13 cellular contexts compared by ENCODE assay signal in the genomic region with DNA sequence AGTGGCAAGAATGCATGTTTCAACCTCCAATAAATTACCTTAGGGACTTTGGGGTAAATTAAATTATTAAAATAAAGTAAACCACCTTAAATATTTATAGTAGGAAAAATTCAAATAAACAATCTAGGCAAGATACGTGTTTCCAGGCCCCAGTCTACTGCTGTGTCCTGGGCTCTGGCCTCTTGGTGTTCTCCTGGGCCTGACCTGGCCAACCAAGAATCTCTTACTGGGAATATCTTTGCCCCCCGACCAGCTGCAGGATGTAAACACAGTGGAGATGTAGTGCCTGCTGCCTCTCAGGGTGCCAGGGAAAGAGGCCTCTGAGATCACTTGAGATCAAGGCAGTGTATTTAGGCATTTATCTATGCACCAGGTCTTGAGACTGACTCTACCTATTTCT. TPM values are rescaled to one million over a fixed set of nuclear protein-coding genes. Genes with fewer than 3 reads are reported as not detected.
DNase-seq lines count a peak whose midpoint lies in the region; ATAC-seq and TF ChIP-seq lines count a peak whose summit lies in the region.
"Had no signal": no experiment of that assay in that cellular context is flagged by ENCODE, and none has a peak within 500 bp of the region (broad histone marks: within the 10 kb centered on the region; RNA-seq: fewer than 3 reads in every experiment).

No MANE protein-coding gene starts in this region.

- peaks cover 30% of the 10 kb centered on the region for H3K36me3 ChIP-seq in IMR-90 (ENCODE audit: control insufficient read depth, insufficient read depth, low read length)
- H3K36me3 ChIP-seq in esophagus muscularis mucosa, result peaks cover 8 to 78% (median 58%) of the 10 kb centered on the region in 4 donors
- peaks cover 0 to 20% of the 10 kb centered on the region in 2 donors for H3K36me3 ChIP-seq in psoas muscle (ENCODE audit: insufficient read depth in 1 of 2, low read depth in 1 of 2)

- no peak for TF ChIP-seq POLR2A in IMR-90 (IDR thresholded peaks at IDR 0.05; ENCODE audit: low read depth, low read length)
- no peak for TF ChIP-seq POLR2A in esophagus muscularis mucosa (IDR thresholded peaks at IDR 0.05; ENCODE audit: low read depth)

- H3K9me3 Mint-ChIP-seq in activated T-cell treated with anti-CD3 and anti-CD28 coated beads, Interleukin-2, amount 50 U/mL, for 4 hours, result no peaks in the 10 kb centered on the region
- H3K9me3 Mint-ChIP-seq: CD8-positive, alpha-beta memory T cell had no signal

- no peak overlapping the region for H3K14ac ChIP-seq in IMR-90 (replicated peaks; ENCODE audit: low read depth, low read length)

- H3K4me1 ChIP-seq in IMR-90 (ENCODE audit: control insufficient read depth, insufficient read depth, low read length), result peaks cover 14% of the 10 kb centered on the region
- H3K4me1 ChIP-seq in esophagus muscularis mucosa, result peaks cover 7 to 25% (median 21%) of the 10 kb centered on the region in 4 donors
- H3K4me1 ChIP-seq in psoas muscle, result peaks cover 5% of the 10 kb centered on the region
- H3K4me1 ChIP-seq: BE2C had no signal

- dilution Hi-C loops in IMR-90 (cut with HindIII; ENCODE audit: low sequenced_read_pairs, unreplicated experiment), result no loop called here

- H2AK5ac ChIP-seq in IMR-90 (ENCODE audit: low read depth, low read length), result no peak overlapping the region

- no peak for TF ChIP-seq EP300 in esophagus muscularis mucosa (IDR thresholded peaks at IDR 0.05)

- no peak overlapping the region for H3K23ac ChIP-seq in IMR-90 (ENCODE audit: low read depth, low read length)

- no peak overlapping the region for H2BK5ac ChIP-seq in IMR-90 (ENCODE audit: low read depth, low read length, poor library complexity, severe bottlenecking)

- H4K8ac ChIP-seq in IMR-90 (ENCODE audit: low read depth in 2 of 2, low read length in 2 of 2), result no peak overlapping the region

- H3K18ac ChIP-seq in IMR-90 (ENCODE audit: low read depth, low read length), result no peak overlapping the region

- no peaks in the 10 kb centered on the region for H3K27me3 ChIP-seq in IMR-90 (ENCODE audit: control insufficient read depth, insufficient read depth, low read length)
- H3K27me3 ChIP-seq in esophagus muscularis mucosa, result no peaks in the 10 kb centered on the region
- no peaks in the 10 kb centered on the region for H3K27me3 ChIP-seq in psoas muscle (ENCODE audit: insufficient read depth in 3 of 3, low read length in 2 of 3)
- H3K27me3 ChIP-seq: BE2C had no signal

- DNase-seq in left ventricle myocardium superior, result no peak
- DNase-seq in cardiac septum (ENCODE audit: low spot score), result no peak
- DNase-seq in IMR-90, result no peak
- DNase-seq in esophagus muscularis mucosa (ENCODE audit: extremely low spot score), result no peak
- DNase-seq in psoas muscle, result no peak
- no peak for DNase-seq in activated T-cell treated with anti-CD3 and anti-CD28 coated beads, Interleukin-2, amount 50 U/mL, for 4 hours
- DNase-seq in pons (ENCODE audit: low spot score), result no peak
- no peak for DNase-seq in NCI-H446 (lab: John Stamatoyannopoulos, UW)
- DNase-seq: BE2C; CD4-positive, CD25-positive, alpha-beta regulatory T cell; CD8-positive, alpha-beta memory T cell; COR-L47 had no signal

- BruUV-seq in IMR-90 (replicated peaks; lab: Mats Ljungman, UMichigan), result no TSS peak

- H3K27ac ChIP-seq in IMR-90 (ENCODE audit: insufficient read depth, low read length), result peak overlapping the region; percentile 10; the same call in 1 of the 2 replicates
- H3K27ac ChIP-seq in esophagus muscularis mucosa (replicated peaks in 1 of 4), result peak overlapping the region; percentile 57 to 71 (median 66)
- H3K27ac ChIP-seq in psoas muscle, result peak overlapping the region; percentile 15
- H3K27ac ChIP-seq: GM23248 had no signal

- H2BK15ac ChIP-seq in IMR-90 (ENCODE audit: low read depth, low read length), result no peak overlapping the region

- no peak overlapping the region for H3K4ac ChIP-seq in IMR-90 (ENCODE audit: low read depth, low read length)

- no peaks in the 10 kb centered on the region for H3K27me3 Mint-ChIP-seq in activated T-cell treated with anti-CD3 and anti-CD28 coated beads, Interleukin-2, amount 50 U/mL, for 4 hours (ENCODE audit: low read depth)
- H3K27me3 Mint-ChIP-seq: CD4-positive, CD25-positive, alpha-beta regulatory T cell had no signal

- H3K4me2 ChIP-seq in IMR-90 (ENCODE audit: low read depth, low read length), result peak overlapping the region; percentile 10; the same call in 1 of the 2 replicates

- H4K91ac ChIP-seq in IMR-90 (ENCODE audit: insufficient read depth, low read depth, low read length), result no peak overlapping the region; the same call in 1 of the 2 replicates

- no peak for TF ChIP-seq RAD21 in IMR-90 (IDR thresholded peaks at IDR 0.05; ENCODE audit: low read length)

- H3K4me1 Mint-ChIP-seq in activated T-cell treated with anti-CD3 and anti-CD28 coated beads, Interleukin-2, amount 50 U/mL, for 4 hours (ENCODE audit: low read depth), result no peaks in the 10 kb centered on the region
- H3K4me1 Mint-ChIP-seq: CD4-positive, CD25-positive, alpha-beta regulatory T cell; CD8-positive, alpha-beta memory T cell had no signal

- intact Hi-C loops in left ventricle myocardium superior (cut with micrococcal nuclease) (no loop called here), cardiac septum (cut with DNase I) (no loop called here), IMR-90 (cut with micrococcal nuclease) (no loop called here), esophagus muscularis mucosa (cut with DNase I) (no loop called here), psoas muscle (cut with DNase I) (no loop called here)

- H3K9ac ChIP-seq in IMR-90 (ENCODE audit: low read depth, low read length), result no peak overlapping the region
- H3K9ac ChIP-seq: GM23248 had no signal

- H2BK120ac ChIP-seq in IMR-90 (ENCODE audit: low read depth, low read length), result no peak overlapping the region

- 60% methylated on average over 1 of the region's 2 CpGs; no CpG with 5 or more reads in 1 of the 2 experiments for WGBS in IMR-90 (ENCODE audit: extremely low coverage in 2 of 2, insufficient read length in 1 of 2), 2 experiments
- 68% methylated on average over 2 of the region's 2 CpGs for WGBS in esophagus muscularis mucosa
- WGBS in psoas muscle, 3 donors, result 73 to 83% (median 76%) methylated on average over 2 of the region's 2 CpGs

- H3K36me3 Mint-ChIP-seq in activated T-cell treated with anti-CD3 and anti-CD28 coated beads, Interleukin-2, amount 50 U/mL, for 4 hours (ENCODE audit: insufficient read depth), result peaks cover 2% of the 10 kb centered on the region
- H3K36me3 Mint-ChIP-seq: CD4-positive, CD25-positive, alpha-beta regulatory T cell; CD8-positive, alpha-beta memory T cell had no signal

- H4K20me1 ChIP-seq in IMR-90 (ENCODE audit: insufficient read depth, low read length), result peaks cover 36% of the 10 kb centered on the region

- no peak overlapping the region for H2AK9ac ChIP-seq in IMR-90 (replicated peaks; ENCODE audit: low read depth, low read length, poor library complexity)

- POLR2A ChIA-PET in IMR-90 (lab: Charles Lee; ENCODE audit: unreplicated experiment), result no interaction called here

- H3K79me1 ChIP-seq in IMR-90 (ENCODE audit: low read depth in 1 of 2, low read length in 2 of 2), result peaks cover 40 to 68% of the 10 kb centered on the region in 2 experiments

- CTCF ChIA-PET in IMR-90 (lab: Yijun Ruan, JAX), result no interaction called here

- H3K4me3 ChIP-seq in IMR-90 (ENCODE audit: insufficient read depth, low read depth, low read length) (no peak overlapping the region), esophagus muscularis mucosa (no peak overlapping the region), psoas muscle (no peak overlapping the region)
- H3K4me3 ChIP-seq: GM23248 had no signal

- H3K4me3 Mint-ChIP-seq in activated T-cell treated with anti-CD3 and anti-CD28 coated beads, Interleukin-2, amount 50 U/mL, for 4 hours, result no peak overlapping the region
- H3K4me3 Mint-ChIP-seq: CD4-positive, CD25-positive, alpha-beta regulatory T cell; CD8-positive, alpha-beta memory T cell had no signal

- TF ChIP-seq CTCF in IMR-90 (conservative IDR thresholded peaks at IDR 0.05; ENCODE audit: low read depth, low read length), result no peak
- TF ChIP-seq CTCF in esophagus muscularis mucosa (IDR thresholded peaks at IDR 0.05), result no peak
- no peak for TF ChIP-seq CTCF in psoas muscle (IDR thresholded peaks at IDR 0.05)

- ATAC-seq in left ventricle myocardium superior (peak; percentile 4), IMR-90 (ENCODE audit: low read depth) (peak; percentile 61), psoas muscle (peak in 1 of 4 donors; percentile 23)
- no peak for ATAC-seq in activated T-cell treated with anti-CD3 and anti-CD28 coated beads, Interleukin-2, amount 50 U/mL, for 4 hours

- H3K9me1 ChIP-seq in IMR-90 (ENCODE audit: insufficient read depth, low read length), result peaks cover 28% of the 10 kb centered on the region

- H3K9me3 ChIP-seq in IMR-90 (ENCODE audit: control insufficient read depth, insufficient read depth, low read length) (no peaks in the 10 kb centered on the region), esophagus muscularis mucosa (no peaks in the 10 kb centered on the region), psoas muscle (no peaks in the 10 kb centered on the region)
- H3K9me3 ChIP-seq: BE2C had no signal

- in situ Hi-C loops in IMR-90 (cut with MboI; ENCODE audit: low sequenced_read_pairs), result no loop called here

- no peak overlapping the region for H3K56ac ChIP-seq in IMR-90 (ENCODE audit: extremely low read depth, insufficient read depth, low read length)

- H4K5ac ChIP-seq in IMR-90 (ENCODE audit: low read depth, low read length), result no peak overlapping the region

- no peak overlapping the region for H2BK20ac ChIP-seq in IMR-90 (ENCODE audit: low read depth, low read length)

- no peak overlapping the region for H2AFZ ChIP-seq in IMR-90 (replicated peaks; ENCODE audit: low read length, poor library complexity)
- H2AFZ ChIP-seq: GM23248 had no signal

RNA-seq across cellular contexts. Expression of a gene that starts 11.7 kb away (rescaled TPM):
- total RNA-seq in left ventricle myocardium superior, result 4.5 TPM
- total RNA-seq in cardiac septum, result 3.8 TPM
- total RNA-seq in IMR-90 (2012; rRNA removed), result 16.3 and 18.3 TPM in 2 replicates
- polyA plus RNA-seq in IMR-90 (2012; rRNA removed), result 9.4 and 10.5 TPM in 2 replicates
- polyA plus RNA-seq in IMR-90 (2012; cell fraction: cytosol; rRNA removed), result 2.9 and 5.5 TPM in 2 replicates
- 3.2 and 10.1 TPM in 2 replicates for polyA plus RNA-seq in IMR-90 (2012; cell fraction: nucleus; rRNA removed; ENCODE audit: low replicate concordance)
- 1 to 10 TPM; 5.1 to 7.5 (median 6.3) TPM for total RNA-seq in esophagus muscularis mucosa
- 1 to 10 TPM; 1.7 to 3.0 (median 2.2) TPM for total RNA-seq in psoas muscle
- polyA plus RNA-seq in psoas muscle, result 1 to 10 TPM; 3.3 to 8.3 (median 4.3) TPM
- total RNA-seq in activated T-cell treated with anti-CD3 and anti-CD28 coated beads, Interleukin-2, amount 50 U/mL, for 4 hours, result 10 to 100 TPM; 11.6 to 13.7 (median 13.1) TPM

RNA-seq across cellular contexts. Expression of a gene that starts 39.4 kb away (rescaled TPM):
- 35.7 TPM for total RNA-seq in left ventricle myocardium superior
- total RNA-seq in cardiac septum, result 32.1 TPM
- 31.9 and 34.2 TPM in 2 replicates for total RNA-seq in IMR-90 (2012; rRNA removed)
- 22.0 and 24.8 TPM in 2 replicates for polyA plus RNA-seq in IMR-90 (2012; rRNA removed)
- polyA plus RNA-seq in IMR-90 (2012; cell fraction: cytosol; rRNA removed), result 12.3 and 14.3 TPM in 2 replicates
- 6.6 and 23.1 TPM in 2 replicates for polyA plus RNA-seq in IMR-90 (2012; cell fraction: nucleus; rRNA removed; ENCODE audit: low replicate concordance)
- 10 to 100 TPM; 17.1 to 22.8 (median 22.3) TPM for total RNA-seq in esophagus muscularis mucosa
- total RNA-seq in psoas muscle, result 10 to 100 TPM in 2 of 4 donors, 1 to 10 TPM in 2; 4.3 to 17.5 (median 7.8) TPM
- 10 to 100 TPM in 2 of 3 donors, 1 to 10 TPM in 1; 7.8 to 25.1 (median 11.8) TPM for polyA plus RNA-seq in psoas muscle
- 10 to 100 TPM; 10.4 to 11.8 (median 11.4) TPM for total RNA-seq in activated T-cell treated with anti-CD3 and anti-CD28 coated beads, Interleukin-2, amount 50 U/mL, for 4 hours

Comparison
In these comparisons a context has a peak if more than half of its experiments do, and no peak if none do; other contexts are left out.
1. ATAC-seq: peak in left ventricle myocardium superior (single experiment) and IMR-90 (single experiment); none in activated T-cell treated with anti-CD3 and anti-CD28 coated beads, Interleukin-2, amount 50 U/mL, for 4 hours (0 of 2).
2. H3K27ac ChIP-seq: peak in every context shown above with its lines; median percentile 66 in esophagus muscularis mucosa; 15 in psoas muscle; 10 in IMR-90.